In the genomic region with DNA sequence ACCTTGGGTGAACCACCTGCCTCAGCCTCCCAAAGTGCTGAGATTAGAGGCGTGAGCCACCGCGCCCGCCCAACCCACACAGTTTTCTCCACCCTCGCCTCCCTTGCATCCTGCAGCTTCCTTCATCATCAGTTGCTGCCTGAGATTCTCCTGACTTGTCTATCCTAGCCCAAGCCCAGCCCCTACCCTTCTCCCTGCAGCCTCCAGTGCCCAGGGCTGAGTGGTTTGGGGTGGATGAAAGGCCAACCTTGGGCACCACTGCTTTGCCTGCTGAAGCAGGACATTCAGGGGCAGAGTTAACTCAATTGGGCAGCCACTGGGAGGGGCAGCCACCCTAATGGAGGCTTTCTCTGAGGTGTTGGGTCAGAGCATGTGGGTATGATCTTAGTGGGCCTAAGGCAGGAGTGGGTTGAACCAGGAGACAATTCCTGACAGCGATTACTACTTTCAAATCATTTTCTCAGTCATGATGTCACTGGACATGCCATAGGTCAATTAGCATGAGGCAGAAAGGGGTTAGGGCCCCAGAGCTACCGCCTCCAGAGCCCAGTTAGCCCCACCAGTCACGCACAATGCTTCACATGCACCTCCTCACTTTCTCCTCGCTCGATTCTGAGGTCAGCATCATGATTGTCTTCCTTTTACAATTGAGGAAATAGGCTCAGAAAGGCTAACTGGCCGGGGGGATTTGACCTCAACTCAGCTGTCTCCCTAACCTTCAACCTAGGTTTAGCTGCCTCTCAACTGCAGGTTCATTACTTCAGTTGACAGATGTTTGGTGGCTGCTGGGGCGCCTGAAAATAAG, we compare ENCODE assay signal across 8 cellular contexts. TPM values are rescaled to one million over a fixed set of nuclear protein-coding genes. Genes with fewer than 3 reads are reported as not detected.
DNase-seq lines count a peak whose midpoint lies in the region; ATAC-seq, FAIRE-seq and TF ChIP-seq lines count a peak whose summit lies in the region.

No MANE protein-coding gene starts in this region.

- no peak overlapping the region for H2BK120ac ChIP-seq in H1 (replicated peaks; ENCODE audit: low read depth, low read length)

- H3K4ac ChIP-seq in H1 (replicated peaks; ENCODE audit: insufficient read length, low read depth, low read length), result peak overlapping the region; percentile 27

- peak overlapping the region; percentile 26; the same call in 1 of the 2 replicates for H2AK5ac ChIP-seq in H1 (ENCODE audit: low read depth, low read length)

- TF ChIP-seq POLR2A in H1 (IDR thresholded peaks at IDR 0.05; ENCODE audit: control extremely low read depth in 1 of 2, low read depth in 2 of 2, low read length in 2 of 2), result no peak

- POLR2A ChIA-PET in OCI-LY7 (lab: Charles Lee), result interaction anchor here (0.6 to 2.2 kb wide), 3 partner anchors 33 to 620 kb away, joined by 3 to 27 read pairs (median 5); a partner anchor contains a TSS
- POLR2A ChIA-PET in H1 (lab: Charles Lee; ENCODE audit: partially characterized antibody), result interaction anchor here (0.8 to 13.1 kb wide), 6 partner anchors 7 to 55 kb away, joined by 4 to 352 read pairs (median 6); a partner anchor contains a TSS

- no peak for FAIRE-seq in H1 (lab: Jason Lieb, UNC)

- H3K79me1 ChIP-seq in H1 (ENCODE audit: low read depth, low read length), result no peaks in the 10 kb centered on the region

- TF ChIP-seq CTCF in cardiac muscle cell (IDR thresholded peaks at IDR 0.05; ENCODE audit: low read depth, low read length), result no peak
- TF ChIP-seq CTCF in OCI-LY7 (conservative IDR thresholded peaks at IDR 0.05; ENCODE audit: low read length), result no peak
- TF ChIP-seq CTCF in H1 (IDR thresholded peaks at IDR 0.05; ENCODE audit: control extremely low read depth in 1 of 3, insufficient read depth in 1 of 3, low read depth in 1 of 3, low read length in 3 of 3), result no peak
- no peak for TF ChIP-seq CTCF in osteoblast (IDR thresholded peaks at IDR 0.05; ENCODE audit: extremely low read depth, low read depth, low read length)

- H3K14ac ChIP-seq in H1 (ENCODE audit: insufficient read length), result no peak overlapping the region

- H3K9me3 ChIP-seq in cardiac muscle cell (ENCODE audit: low read depth) (no peaks in the 10 kb centered on the region), OCI-LY7 (ENCODE audit: low read length) (no peaks in the 10 kb centered on the region), H1 (ENCODE audit: insufficient read depth in 2 of 2, low read depth in 1 of 2, low read length in 1 of 2) (no peaks in the 10 kb centered on the region), osteoblast (ENCODE audit: low read depth, low read length) (no peaks in the 10 kb centered on the region)

- H3K23me2 ChIP-seq in H1 (ENCODE audit: low read depth, low read length), result peaks cover 14% of the 10 kb centered on the region

- no peaks in the 10 kb centered on the region for H3K9me2 ChIP-seq in OCI-LY7 (ENCODE audit: insufficient read depth, low read length)

- H3K36me3 ChIP-seq in cardiac muscle cell, result peaks cover 3% of the 10 kb centered on the region
- peaks cover 43% of the 10 kb centered on the region for H3K36me3 ChIP-seq in OCI-LY7 (ENCODE audit: insufficient read depth, low read length)
- peaks cover 0 to 17% (median 7%) of the 10 kb centered on the region in 4 experiments; a peak in 4 of 8 replicates for H3K36me3 ChIP-seq in H1 (ENCODE audit: control insufficient read depth in 2 of 4, insufficient read depth in 4 of 4, low read length in 3 of 4)
- H3K36me3 ChIP-seq in osteoblast (ENCODE audit: insufficient read depth, low read length), result peaks cover 20% of the 10 kb centered on the region

- H3K79me2 ChIP-seq in OCI-LY7 (ENCODE audit: insufficient read depth, low read depth, low read length), result peaks cover 13% of the 10 kb centered on the region; the same call in 1 of the 2 replicates
- peaks cover 0 to 6% of the 10 kb centered on the region in 2 experiments; a peak in 1 of 4 replicates for H3K79me2 ChIP-seq in H1 (ENCODE audit: control insufficient read depth in 1 of 2, insufficient read depth in 2 of 2, low read length in 2 of 2)
- peaks cover 36% of the 10 kb centered on the region for H3K79me2 ChIP-seq in osteoblast (ENCODE audit: insufficient read depth, low read length)

- TF ChIP-seq EP300 in H1 (IDR thresholded peaks at IDR 0.05; ENCODE audit: borderline replicate concordance in 1 of 2, low read depth in 2 of 2, low read length in 2 of 2), result no peak

- DNase-seq in cardiac muscle cell (ENCODE audit: low read depth in 1 of 2, low spot score in 1 of 2) (no peak), Right ventricle myocardium inferior (ENCODE audit: missing footprints) (no peak), OCI-LY7 (ENCODE audit: low spot score) (peak; percentile 77), H1 (ENCODE audit: low read depth in 1 of 2, low spot score in 2 of 2) (no peak), osteoblast (ENCODE audit: insufficient read length, low spot score, missing footprints) (no peak), NCI-H1417 (lab: John Stamatoyannopoulos, UW) (no peak), H4 (ENCODE audit: low spot score) (no peak), G401 (ENCODE audit: low spot score) (no peak)

- intact Hi-C loops in Right ventricle myocardium inferior (cut with DNase I) (loop anchor here (2.0 kb wide), 1 partner anchor 65 kb away; a partner anchor contains a TSS), OCI-LY7 (cut with micrococcal nuclease; ENCODE audit: unreplicated experiment) (loop anchor here (1.0 to 2.0 kb wide), 4 partner anchors 10 to 65 kb away; a partner anchor contains a TSS)

- CTCF ChIA-PET in OCI-LY7 (lab: Charles Lee; ENCODE audit: unreplicated experiment), result interaction anchor here (1.9 kb wide), 1 partner anchor 33 kb away, joined by 9 read pairs; a partner anchor contains a TSS
- CTCF ChIA-PET in H1 (lab: Charles Lee; ENCODE audit: partially characterized antibody), result interaction anchor here (1.6 to 4.5 kb wide), 2 partner anchors 12 to 32 kb away, joined by 4 to 26 read pairs; a partner anchor contains a TSS

- peak overlapping the region in 1 of 4 experiments; percentile 72; a peak in 2 of 7 replicates for H3K9ac ChIP-seq in H1 (replicated peaks in 1 of 4; ENCODE audit: extremely low read depth in 1 of 4, low read depth in 3 of 4, low read length in 3 of 4)

- H3K4me2 ChIP-seq in OCI-LY7 (ENCODE audit: low read length), result peak overlapping the region; percentile 92
- peak overlapping the region; percentile 82 to 85 for H3K4me2 ChIP-seq in H1 (ENCODE audit: insufficient read depth in 1 of 2, low read depth in 2 of 2, low read length in 2 of 2)
- peak overlapping the region; percentile 91 for H3K4me2 ChIP-seq in osteoblast (ENCODE audit: insufficient read depth, low read length)

- no peak for TF ChIP-seq RAD21 in H1 (IDR thresholded peaks at IDR 0.05 in 1 of 2, conservative IDR thresholded peaks at IDR 0.05 in 1 of 2; ENCODE audit: low read depth in 2 of 2, low read length in 2 of 2)

- BruUV-seq in OCI-LY7 (replicated peaks; lab: Mats Ljungman, UMichigan), result no TSS peak

- H3K4me1 ChIP-seq in cardiac muscle cell (ENCODE audit: low read depth) (peaks cover 5% of the 10 kb centered on the region), OCI-LY7 (ENCODE audit: insufficient read depth, low read length, poor library complexity, severe bottlenecking) (peaks cover 52% of the 10 kb centered on the region), H1 (replicated peaks in 1 of 4; ENCODE audit: control insufficient read depth in 3 of 4, insufficient read depth in 4 of 4, low read length in 3 of 4) (peaks cover 0 to 16% (median 8%) of the 10 kb centered on the region in 4 experiments; a peak in 6 of 7 replicates), osteoblast (ENCODE audit: insufficient read depth, low read length) (peaks cover 31% of the 10 kb centered on the region)

- H2BK5ac ChIP-seq in H1 (ENCODE audit: low read depth, low read length), result peak overlapping the region; percentile 88

- peak overlapping the region; percentile 86 for H3K4me3 ChIP-seq in cardiac muscle cell
- H3K4me3 ChIP-seq in OCI-LY7 (ENCODE audit: low read depth, low read length, poor library complexity, severe bottlenecking), result peak overlapping the region; percentile 81
- peak overlapping the region; percentile 67 to 82 (median 78); a peak in 7 of 8 replicates for H3K4me3 ChIP-seq in H1 (ENCODE audit: extremely low read depth in 1 of 4, insufficient read depth in 2 of 4, low read depth in 3 of 4, low read length in 4 of 4)
- peak overlapping the region; percentile 87 for H3K4me3 ChIP-seq in osteoblast (ENCODE audit: insufficient read depth, low read length)

- H4K5ac ChIP-seq in H1 (ENCODE audit: insufficient read length, low read depth, low read length), result no peak overlapping the region

- H2BK20ac ChIP-seq in H1 (ENCODE audit: low read length), result no peak overlapping the region

- no peak overlapping the region for H3K18ac ChIP-seq in H1 (ENCODE audit: extremely low read depth, low read length)

- H3K23ac ChIP-seq in H1 (ENCODE audit: insufficient read length), result no peak overlapping the region

- H4K8ac ChIP-seq in H1 (ENCODE audit: extremely low read depth, insufficient read depth, low read length), result peak overlapping the region; percentile 90

- H4K91ac ChIP-seq in H1 (replicated peaks; ENCODE audit: insufficient read length, low read length), result peak overlapping the region; percentile 17

- WGBS in H1 (ENCODE audit: extremely low coverage in 1 of 2, insufficient coverage in 1 of 2, insufficient read length in 1 of 2, insufficient replicate concordance in 2 of 2, low coverage in 1 of 2, low lambda C conversion rate in 2 of 2, missing lambda C conversion rate in 1 of 2), 2 experiments, result 84% methylated on average over 12 of the region's 12 CpGs; no CpG with 5 or more reads in 1 of the 2 experiments

- no peak overlapping the region for H3K56ac ChIP-seq in H1 (replicated peaks; ENCODE audit: insufficient read length, low read depth, low read length)

- H2BK15ac ChIP-seq in H1 (ENCODE audit: low read length), result no peak overlapping the region

- H2BK12ac ChIP-seq in H1 (ENCODE audit: low read depth, low read length), result peak overlapping the region; percentile 84; the same call in 1 of the 2 replicates

- H2AFZ ChIP-seq in OCI-LY7 (ENCODE audit: low read length) (no peak overlapping the region), H1 (ENCODE audit: low read length) (no peak overlapping the region), osteoblast (ENCODE audit: low read length) (no peak overlapping the region)

- ATAC-seq in Right ventricle myocardium inferior, result no peak

- H4K20me1 ChIP-seq in OCI-LY7 (ENCODE audit: insufficient read depth, low read length), result no peaks in the 10 kb centered on the region
- H4K20me1 ChIP-seq in H1 (replicated peaks in 1 of 2; ENCODE audit: control insufficient read depth in 1 of 2, insufficient read depth in 2 of 2, low read length in 2 of 2), result peaks cover 0 to 13% of the 10 kb centered on the region in 2 experiments
- H4K20me1 ChIP-seq in osteoblast (ENCODE audit: insufficient read depth, low read length), result peaks cover 12% of the 10 kb centered on the region

- H3K27ac ChIP-seq in cardiac muscle cell (peak overlapping the region; percentile 96), OCI-LY7 (ENCODE audit: low read depth, low read length, poor library complexity, severe bottlenecking) (peak overlapping the region; percentile 91), H1 (ENCODE audit: low read depth, low read length) (peak overlapping the region; percentile 87; the same call in 1 of the 2 replicates), osteoblast (ENCODE audit: low read depth, low read length) (peak overlapping the region; percentile 96)

- H3K27me3 ChIP-seq in cardiac muscle cell, result no peaks in the 10 kb centered on the region
- H3K27me3 ChIP-seq in H1 (replicated peaks in 1 of 4; ENCODE audit: control insufficient read depth in 3 of 4, extremely low read depth in 1 of 4, insufficient read depth in 3 of 4, low read length in 3 of 4), result peaks cover 0 to 3% (median 0%) of the 10 kb centered on the region in 4 experiments; a peak in 2 of 7 replicates
- H3K27me3 ChIP-seq in osteoblast (ENCODE audit: insufficient read depth, low read length), result no peaks in the 10 kb centered on the region

- in situ Hi-C loops in G401 (cut with HindIII; ENCODE audit: low sequenced_read_pairs), result no loop called here

RNA-seq across cellular contexts. Expression of a gene that starts 1.0 kb away (rescaled TPM):
- total RNA-seq in cardiac muscle cell (102 and 177 TPM in 2 replicates), Right ventricle myocardium inferior (50.6 TPM), OCI-LY7 (2022) (39.7 and 45.5 TPM in 2 replicates), osteoblast (31.1 and 32.7 TPM in 2 replicates)
- polyA plus RNA-seq in cardiac muscle cell (191 and 321 TPM in 2 replicates), H1 (2011; rRNA removed) (52.5 and 67.3 TPM in 2 replicates)
- 57.3 and 70.6 TPM in 2 replicates for total RNA-seq in OCI-LY7 (2014; rRNA removed; shearing (Covaris generic))
- 41.7 and 43.2 TPM in 2 replicates for total RNA-seq in H1 (2021; fragmentation: NEBNext Ultra II Directional; extraction: Animal tissue kit (Norgen Biotek cat#: 25700))
- 68.9 TPM for polyA plus RNA-seq in H1 (2011; cell fraction: cytosol; rRNA removed)
- 41.9 TPM for polyA plus RNA-seq in H1 (2011; cell fraction: nucleus; rRNA removed)
- 82.9 to 116 TPM (median 94.9 TPM) in 4 replicates for polyA plus RNA-seq in H1 (2012, experiment 1 of 2)
- polyA plus RNA-seq in H1 (2012, experiment 2 of 2), result 63.5 TPM
- 59.3 TPM for polyA plus RNA-seq in H1 (2013, experiment 1 of 2)
- 69.6 TPM for polyA plus RNA-seq in H1 (2013, experiment 2 of 2)
- polyA minus RNA-seq in H1 (2011; rRNA and poly(A)+ RNA removed), result 10.7 and 10.8 TPM in 2 replicates
- 26.5 TPM for polyA minus RNA-seq in H1 (2011; cell fraction: cytosol; rRNA and poly(A)+ RNA removed)
- 14.5 TPM for polyA minus RNA-seq in H1 (2011; cell fraction: nucleus; rRNA and poly(A)+ RNA removed)
- 65.7 and 97.7 TPM in 2 replicates for total RNA-seq in H4 (2014; rRNA removed; shearing (Covaris generic))
- total RNA-seq in G401 (2014; rRNA removed; shearing (Covaris generic)), result 20.6 and 27.8 TPM in 2 replicates

RNA-seq across cellular contexts. Expression of a gene that starts 5.5 kb away (rescaled TPM):
- total RNA-seq in cardiac muscle cell (162 and 206 TPM in 2 replicates), Right ventricle myocardium inferior (272 TPM), OCI-LY7 (2022) (59.6 and 60.8 TPM in 2 replicates), osteoblast (37.6 and 41.5 TPM in 2 replicates)
- polyA plus RNA-seq in cardiac muscle cell (178 and 199 TPM in 2 replicates), H1 (2011; rRNA removed) (9.3 and 11.4 TPM in 2 replicates)
- 35.3 and 46.3 TPM in 2 replicates for total RNA-seq in OCI-LY7 (2014; rRNA removed; shearing (Covaris generic))
- total RNA-seq in H1 (2021; fragmentation: NEBNext Ultra II Directional; extraction: Animal tissue kit (Norgen Biotek cat#: 25700)), result 46.1 and 49.6 TPM in 2 replicates
- 8.7 TPM for polyA plus RNA-seq in H1 (2011; cell fraction: cytosol; rRNA removed)
- 14.7 TPM for polyA plus RNA-seq in H1 (2011; cell fraction: nucleus; rRNA removed)
- 43.8 to 51.1 TPM (median 49.1 TPM) in 4 replicates for polyA plus RNA-seq in H1 (2012, experiment 1 of 2)
- polyA plus RNA-seq in H1 (2012, experiment 2 of 2), result 70.8 TPM
- polyA plus RNA-seq in H1 (2013, experiment 1 of 2), result 32.6 TPM
- 31.8 TPM for polyA plus RNA-seq in H1 (2013, experiment 2 of 2)
- polyA minus RNA-seq in H1 (2011; rRNA and poly(A)+ RNA removed), result 2.2 and 6.1 TPM in 2 replicates
- polyA minus RNA-seq in H1 (2011; cell fraction: cytosol; rRNA and poly(A)+ RNA removed), result 9.4 TPM
- 6.5 TPM for polyA minus RNA-seq in H1 (2011; cell fraction: nucleus; rRNA and poly(A)+ RNA removed)
- 28.8 and 51.6 TPM in 2 replicates for total RNA-seq in H4 (2014; rRNA removed; shearing (Covaris generic))
- 14.6 and 27.0 TPM in 2 replicates for total RNA-seq in G401 (2014; rRNA removed; shearing (Covaris generic))

RNA-seq across cellular contexts. Expression of a gene that starts 6.9 kb away (rescaled TPM):
- total RNA-seq in cardiac muscle cell (220 and 240 TPM in 2 replicates), Right ventricle myocardium inferior (129 TPM), OCI-LY7 (2022) (207 and 223 TPM in 2 replicates), osteoblast (136 and 139 TPM in 2 replicates)
- polyA plus RNA-seq in cardiac muscle cell (238 and 288 TPM in 2 replicates), H1 (2011; rRNA removed) (265 and 351 TPM in 2 replicates)
- total RNA-seq in OCI-LY7 (2014; rRNA removed; shearing (Covaris generic)), result 198 and 219 TPM in 2 replicates
- total RNA-seq in H1 (2021; fragmentation: NEBNext Ultra II Directional; extraction: Animal tissue kit (Norgen Biotek cat#: 25700)), result 418 and 419 TPM in 2 replicates
- 355 TPM for polyA plus RNA-seq in H1 (2011; cell fraction: cytosol; rRNA removed)
- 372 TPM for polyA plus RNA-seq in H1 (2011; cell fraction: nucleus; rRNA removed)
- 364 to 529 TPM (median 400 TPM) in 4 replicates for polyA plus RNA-seq in H1 (2012, experiment 1 of 2)
- 509 TPM for polyA plus RNA-seq in H1 (2012, experiment 2 of 2)
- polyA plus RNA-seq in H1 (2013, experiment 1 of 2), result 524 TPM
- 516 TPM for polyA plus RNA-seq in H1 (2013, experiment 2 of 2)
- 47.0 and 71.7 TPM in 2 replicates for polyA minus RNA-seq in H1 (2011; rRNA and poly(A)+ RNA removed)
- polyA minus RNA-seq in H1 (2011; cell fraction: cytosol; rRNA and poly(A)+ RNA removed), result 102 TPM
- polyA minus RNA-seq in H1 (2011; cell fraction: nucleus; rRNA and poly(A)+ RNA removed), result 71.7 TPM
- total RNA-seq in H4 (2014; rRNA removed; shearing (Covaris generic)), result 242 and 321 TPM in 2 replicates
- 293 and 394 TPM in 2 replicates for total RNA-seq in G401 (2014; rRNA removed; shearing (Covaris generic))

RNA-seq across cellular contexts. Expression of a gene that starts 9.5 kb away (rescaled TPM):
- total RNA-seq in cardiac muscle cell, result 75.5 and 79.9 TPM in 2 replicates
- polyA plus RNA-seq in cardiac muscle cell, result 126 and 132 TPM in 2 replicates
- 53.5 TPM for total RNA-seq in Right ventricle myocardium inferior
- 14.1 and 19.2 TPM in 2 replicates for total RNA-seq in OCI-LY7 (2014; rRNA removed; shearing (Covaris generic))
- 42.4 and 56.0 TPM in 2 replicates for total RNA-seq in OCI-LY7 (2022)
- total RNA-seq in H1 (2021; fragmentation: NEBNext Ultra II Directional; extraction: Animal tissue kit (Norgen Biotek cat#: 25700)), result 14.6 and 17.8 TPM in 2 replicates
- polyA plus RNA-seq in H1 (2011; rRNA removed), result 31.0 and 34.0 TPM in 2 replicates
- 25.0 TPM for polyA plus RNA-seq in H1 (2011; cell fraction: cytosol; rRNA removed)
- polyA plus RNA-seq in H1 (2011; cell fraction: nucleus; rRNA removed), result 66.8 TPM
- 25.2 to 30.5 TPM (median 27.3 TPM) in 4 replicates for polyA plus RNA-seq in H1 (2012, experiment 1 of 2)
- polyA plus RNA-seq in H1 (2012, experiment 2 of 2), result 22.9 TPM
- polyA plus RNA-seq in H1 (2013, experiment 1 of 2), result 25.9 TPM
- 23.8 TPM for polyA plus RNA-seq in H1 (2013, experiment 2 of 2)
- polyA minus RNA-seq in H1 (2011; rRNA and poly(A)+ RNA removed), result 8.7 and 13.7 TPM in 2 replicates
- polyA minus RNA-seq in H1 (2011; cell fraction: cytosol; rRNA and poly(A)+ RNA removed), result 10.3 TPM
- 7.9 TPM for polyA minus RNA-seq in H1 (2011; cell fraction: nucleus; rRNA and poly(A)+ RNA removed)
- 8.0 and 9.8 TPM in 2 replicates for total RNA-seq in osteoblast
- 2.5 and 4.5 TPM in 2 replicates for total RNA-seq in H4 (2014; rRNA removed; shearing (Covaris generic))
- total RNA-seq in G401 (2014; rRNA removed; shearing (Covaris generic)), result 10.3 and 24.1 TPM in 2 replicates

RNA-seq across cellular contexts. Expression of a gene that starts 11.5 kb away (rescaled TPM):
- total RNA-seq in cardiac muscle cell (20.3 and 24.7 TPM in 2 replicates), Right ventricle myocardium inferior (10.9 TPM), OCI-LY7 (2022) (10.3 and 12.4 TPM in 2 replicates), osteoblast (25.3 and 25.6 TPM in 2 replicates)
- polyA plus RNA-seq in cardiac muscle cell (10.6 and 11.0 TPM in 2 replicates), H1 (2011; rRNA removed) (47.2 and 70.6 TPM in 2 replicates)
- 7.6 and 8.6 TPM in 2 replicates for total RNA-seq in OCI-LY7 (2014; rRNA removed; shearing (Covaris generic))
- total RNA-seq in H1 (2021; fragmentation: NEBNext Ultra II Directional; extraction: Animal tissue kit (Norgen Biotek cat#: 25700)), result 104 TPM in 2 replicates
- polyA plus RNA-seq in H1 (2011; cell fraction: cytosol; rRNA removed), result 48.7 TPM
- polyA plus RNA-seq in H1 (2011; cell fraction: nucleus; rRNA removed), result 134 TPM
- 50.8 to 85.0 TPM (median 76.3 TPM) in 4 replicates for polyA plus RNA-seq in H1 (2012, experiment 1 of 2)
- 54.3 TPM for polyA plus RNA-seq in H1 (2012, experiment 2 of 2)
- 54.2 TPM for polyA plus RNA-seq in H1 (2013, experiment 1 of 2)
- 53.1 TPM for polyA plus RNA-seq in H1 (2013, experiment 2 of 2)
- polyA minus RNA-seq in H1 (2011; rRNA and poly(A)+ RNA removed), result 51.4 and 51.5 TPM in 2 replicates
- polyA minus RNA-seq in H1 (2011; cell fraction: cytosol; rRNA and poly(A)+ RNA removed), result 50.2 TPM
- polyA minus RNA-seq in H1 (2011; cell fraction: nucleus; rRNA and poly(A)+ RNA removed), result 42.7 TPM
- 10.8 and 12.6 TPM in 2 replicates for total RNA-seq in H4 (2014; rRNA removed; shearing (Covaris generic))
- total RNA-seq in G401 (2014; rRNA removed; shearing (Covaris generic)), result 59.3 and 62.7 TPM in 2 replicates
